1 cellular context compared by ENCODE assay signal in genomic region chr1:15219280-15220023, GRCh38.
TF ChIP-seq lines count a peak whose summit lies in the region.

No MANE protein-coding gene starts in this region.

TF ChIP-seq in HCT116, 20 proteins besides CTCF, POLR2A, EP300 and RAD21 (continued from another document):
- TF ChIP-seq ZBTB33 (IDR thresholded peaks at IDR 0.05; ENCODE audit: extremely low read depth, insufficient replicate concordance, low read length): no peak
- no peak for TF ChIP-seq YY1 (IDR thresholded peaks at IDR 0.05; ENCODE audit: extremely low read depth, insufficient replicate concordance, low read depth, low read length)
- no peak for TF ChIP-seq SIN3A (IDR thresholded peaks at IDR 0.05; ENCODE audit: low read depth)
- TF ChIP-seq EGR1 (IDR thresholded peaks at IDR 0.05; ENCODE audit: low read depth): no peak
- no peak for TF ChIP-seq JUND (IDR thresholded peaks at IDR 0.05)
- TF ChIP-seq ZNF274 (IDR thresholded peaks at IDR 0.05; ENCODE audit: low read depth, low read length): no peak
- no peak for TF ChIP-seq POLR2AphosphoS5 (IDR thresholded peaks at IDR 0.05; ENCODE audit: low read depth, low read length)
- TF ChIP-seq REST (IDR thresholded peaks at IDR 0.05; ENCODE audit: low read depth): no peak
- no peak for TF ChIP-seq FOSL1 (IDR thresholded peaks at IDR 0.05; ENCODE audit: low read depth)
